ENCODE assay signal across 9 cellular contexts in genomic region chr1:223628233-223628632, GRCh38. TPM values are rescaled to one million over a fixed set of nuclear protein-coding genes. Genes with fewer than 3 reads are reported as not detected.
DNase-seq lines count a peak whose midpoint lies in the region; ATAC-seq, FAIRE-seq and TF ChIP-seq lines count a peak whose summit lies in the region.
"Had no signal": no experiment of that assay in that cellular context is flagged by ENCODE, and none has a peak within 500 bp of the region (broad histone marks: within the 10 kb centered on the region; RNA-seq: fewer than 3 reads in every experiment).

No MANE protein-coding gene starts in this region.

- no peaks in the 10 kb centered on the region for H3K9me3 Mint-ChIP-seq in activated CD8-positive, alpha-beta T cell treated with anti-CD3 and anti-CD28 coated beads, Interleukin-2, amount 10 ng/mL, durations not matched to agents 7 days and 5 days (ENCODE audit: insufficient read depth)

- H3K36me3 ChIP-seq in pancreas (no peaks in the 10 kb centered on the region), vagina (no peaks in the 10 kb centered on the region)

- H3K27ac Mint-ChIP-seq in activated CD8-positive, alpha-beta T cell treated with anti-CD3 and anti-CD28 coated beads, Interleukin-2, amount 10 ng/mL, durations not matched to agents 7 days and 5 days, result no peak overlapping the region

- intact Hi-C loops in pancreas (cut with DNase I), result no loop called here
- intact Hi-C loops in vagina (cut with DNase I), result no loop called here

- H3K27ac ChIP-seq in pancreas (no peak overlapping the region), vagina (no peak overlapping the region)

- H3K9me3 ChIP-seq in pancreas, result no peaks in the 10 kb centered on the region
- H3K9me3 ChIP-seq in vagina, result no peaks in the 10 kb centered on the region

- peak; percentile 6 for DNase-seq in Caki2 (ENCODE audit: low read depth)
- peak; percentile 74 for DNase-seq in H4 (ENCODE audit: low spot score)
- DNase-seq in NCI-H446 treated with DMSO at 0.1 percent for 48 hours (lab: John Stamatoyannopoulos, UW), result peak; percentile 47
- DNase-seq in activated CD8-positive, alpha-beta T cell treated with anti-CD3 and anti-CD28 coated beads, Interleukin-2, amount 10 ng/mL, durations not matched to agents 7 days and 5 days, result peak; percentile 40
- DNase-seq in fibroblast of mammary gland (ENCODE audit: low read depth), result peak; percentile 26
- peak in 4 of 6 donors; percentile 19 to 76 (median 56) for DNase-seq in pancreas
- no peak for DNase-seq in vagina (ENCODE audit: extremely low spot score in 2 of 2)
- no peak for DNase-seq in NCI-H510A (lab: John Stamatoyannopoulos, UW)

- H3K36me3 Mint-ChIP-seq in activated CD8-positive, alpha-beta T cell treated with anti-CD3 and anti-CD28 coated beads, Interleukin-2, amount 10 ng/mL, durations not matched to agents 7 days and 5 days (ENCODE audit: low read depth), result no peaks in the 10 kb centered on the region

- H3K4me1 ChIP-seq in pancreas (no peaks in the 10 kb centered on the region), vagina (no peaks in the 10 kb centered on the region)

- POLR2A ChIA-PET in activated CD8-positive, alpha-beta T cell treated with anti-CD3 and anti-CD28 coated beads, Interleukin-2, amount 10 ng/mL, durations not matched to agents 7 days and 5 days (lab: Charles Lee), result no interaction called here

- peak; percentile 54 for TF ChIP-seq CTCF in fibroblast of mammary gland (conservative IDR thresholded peaks at IDR 0.05; ENCODE audit: control insufficient read depth, insufficient read depth, low read depth, low read length)
- peak in 3 of 4 donors; percentile 31 to 62 (median 48) for TF ChIP-seq CTCF in pancreas (IDR thresholded peaks at IDR 0.05)
- TF ChIP-seq CTCF in vagina (IDR thresholded peaks at IDR 0.05), result no peak

- TF ChIP-seq POLR2A in vagina (IDR thresholded peaks at IDR 0.05), result no peak

- peak; percentile 55 for ATAC-seq in activated CD8-positive, alpha-beta T cell treated with anti-CD3 and anti-CD28 coated beads, Interleukin-2, amount 10 ng/mL, durations not matched to agents 7 days and 5 days
- peak; percentile 68 to 87 (median 78) for ATAC-seq in pancreas

- CTCF ChIA-PET in activated CD8-positive, alpha-beta T cell treated with anti-CD3 and anti-CD28 coated beads, Interleukin-2, amount 10 ng/mL, durations not matched to agents 7 days and 5 days (lab: Charles Lee), result interaction anchor here (1.4 to 1.5 kb wide), 2 partner anchors 11 to 22 kb away, joined by 3 to 4 read pairs; no protein-coding TSS in a partner anchor

- no peaks in the 10 kb centered on the region for H3K27me3 ChIP-seq in pancreas
- no peaks in the 10 kb centered on the region for H3K27me3 ChIP-seq in vagina

- peaks cover 2% of the 10 kb centered on the region for H3K27me3 Mint-ChIP-seq in activated CD8-positive, alpha-beta T cell treated with anti-CD3 and anti-CD28 coated beads, Interleukin-2, amount 10 ng/mL, durations not matched to agents 7 days and 5 days (ENCODE audit: low read depth)

- in situ Hi-C loops in Caki2 (cut with HindIII; ENCODE audit: low pct_unique_long_range_greater_than_20kb, low sequenced_read_pairs), result no loop called here

- H3K4me1 Mint-ChIP-seq in activated CD8-positive, alpha-beta T cell treated with anti-CD3 and anti-CD28 coated beads, Interleukin-2, amount 10 ng/mL, durations not matched to agents 7 days and 5 days (ENCODE audit: low read depth), result no peaks in the 10 kb centered on the region

- H3K4me3 ChIP-seq in fibroblast of mammary gland (ENCODE audit: control insufficient read depth, low read depth, low read length) (no peak overlapping the region), pancreas (no peak overlapping the region), vagina (no peak overlapping the region)

- no peak overlapping the region for H3K4me3 Mint-ChIP-seq in activated CD8-positive, alpha-beta T cell treated with anti-CD3 and anti-CD28 coated beads, Interleukin-2, amount 10 ng/mL, durations not matched to agents 7 days and 5 days

- FAIRE-seq in pancreas (lab: Jason Lieb, UNC), result no peak
- FAIRE-seq: TTC549 had no signal

- 41 to 43% methylated on average over 7 of the region's 7 CpGs for WGBS in pancreas, 2 donors

RNA-seq across cellular contexts. Expression of gene CAPN8, which starts 37.3 kb away (rescaled TPM):
- 0.14 TPM in 1 of 2 replicates, not detected in the other for total RNA-seq in Caki2 (2014; rRNA removed; shearing (Covaris generic); ENCODE audit: low replicate concordance)
- total RNA-seq in H4 (2014; rRNA removed; shearing (Covaris generic)), result not detected in 2 replicates
- total RNA-seq in activated CD8-positive, alpha-beta T cell treated with anti-CD3 and anti-CD28 coated beads, Interleukin-2, amount 10 ng/mL, durations not matched to agents 7 days and 5 days, result under 1 TPM in 1 of 2 experiments, not detected in 1; 0.08 TPM
- total RNA-seq in pancreas (10 to 100 TPM in 1 of 6 donors, 1 to 10 TPM in 4, under 1 TPM in 1; 0.67 to 12.5 (median 1.4) TPM), vagina (0.49 TPM)
- polyA plus RNA-seq in pancreas, result 1 to 10 TPM; 2.2 to 3.6 TPM

Comparison
In these comparisons a context has a peak if more than half of its experiments do, and no peak if none do; other contexts are left out.
1. DNase-seq: peak in Caki2 (single experiment), H4 (single experiment), NCI-H446 treated with DMSO at 0.1 percent for 48 hours (single experiment), activated CD8-positive, alpha-beta T cell treated with anti-CD3 and anti-CD28 coated beads, Interleukin-2, amount 10 ng/mL, durations not matched to agents 7 days and 5 days (single experiment), fibroblast of mammary gland (single experiment) and pancreas (4 of 6); none in vagina (0 of 2) and NCI-H510A (single experiment).
2. CTCF ChIP-seq: peak in fibroblast of mammary gland (single experiment) and pancreas (3 of 4); none in vagina (0 of 3).